In genomic region chr20:35286077-35286898, GRCh38 we compare ENCODE assay signal across 11 cellular contexts. TPM values are rescaled to one million over a fixed set of nuclear protein-coding genes. Genes with fewer than 3 reads are reported as not detected.
A peak's percentile ranks its signal among the peaks of the same experiment; 100 is the strongest.
DNase-seq lines count a peak whose midpoint lies in the region; ATAC-seq and TF ChIP-seq lines count a peak whose summit lies in the region.
"Had no signal": no experiment of that assay in that cellular context is flagged by ENCODE, and none has a peak within 500 bp of the region (broad histone marks: within the 10 kb centered on the region; RNA-seq: fewer than 3 reads in every experiment).

No MANE protein-coding gene starts in this region.

- POLR2A ChIA-PET in activated CD8-positive, alpha-beta T cell treated with anti-CD3 and anti-CD28 coated beads for 36 hours (lab: Charles Lee): interaction anchor here (0.6 to 1.2 kb wide), 3 partner anchors 13 to 675 kb away, joined by 3 read pairs; no protein-coding TSS in a partner anchor

- H3K4me3 Mint-ChIP-seq in activated T-cell treated with anti-CD3 and anti-CD28 coated beads, Interleukin-2, amount 50 U/mL, for 4 hours: peak overlapping the region; percentile 84
- peak overlapping the region; percentile 85 for H3K4me3 Mint-ChIP-seq in activated CD8-positive, alpha-beta T cell treated with anti-CD3 and anti-CD28 coated beads for 36 hours
- H3K4me3 Mint-ChIP-seq in stimulated activated memory B cell treated with anti-CD40 and anti-IgM and Interleukin-4, amounts not matched to agents 10 μg/mL and 1 μg/mL and 100 μg/mL, for 72 hours: peak overlapping the region; percentile 88

- peak overlapping the region; percentile 92 for H3K27ac Mint-ChIP-seq in activated CD8-positive, alpha-beta T cell treated with anti-CD3 and anti-CD28 coated beads for 36 hours
- H3K27ac Mint-ChIP-seq in stimulated activated memory B cell treated with anti-CD40 and anti-IgM and Interleukin-4, amounts not matched to agents 10 μg/mL and 1 μg/mL and 100 μg/mL, for 72 hours: peak overlapping the region; percentile 89

- peaks cover 4% of the 10 kb centered on the region for H3K36me3 Mint-ChIP-seq in activated T-cell treated with anti-CD3 and anti-CD28 coated beads, Interleukin-2, amount 50 U/mL, for 4 hours (ENCODE audit: insufficient read depth)
- H3K36me3 Mint-ChIP-seq in activated CD8-positive, alpha-beta T cell treated with anti-CD3 and anti-CD28 coated beads for 36 hours (ENCODE audit: low read depth): peaks cover 20% of the 10 kb centered on the region
- peaks cover 4% of the 10 kb centered on the region for H3K36me3 Mint-ChIP-seq in stimulated activated memory B cell treated with anti-CD40 and anti-IgM and Interleukin-4, amounts not matched to agents 10 μg/mL and 1 μg/mL and 100 μg/mL, for 72 hours

- H3K27me3 Mint-ChIP-seq in activated T-cell treated with anti-CD3 and anti-CD28 coated beads, Interleukin-2, amount 50 U/mL, for 4 hours (ENCODE audit: low read depth): no peaks in the 10 kb centered on the region
- H3K27me3 Mint-ChIP-seq in activated CD8-positive, alpha-beta T cell treated with anti-CD3 and anti-CD28 coated beads for 36 hours: no peaks in the 10 kb centered on the region
- no peaks in the 10 kb centered on the region for H3K27me3 Mint-ChIP-seq in stimulated activated memory B cell treated with anti-CD40 and anti-IgM and Interleukin-4, amounts not matched to agents 10 μg/mL and 1 μg/mL and 100 μg/mL, for 72 hours

- H3K4me1 Mint-ChIP-seq in activated T-cell treated with anti-CD3 and anti-CD28 coated beads, Interleukin-2, amount 50 U/mL, for 4 hours (ENCODE audit: low read depth): peaks cover 25% of the 10 kb centered on the region
- H3K4me1 Mint-ChIP-seq in activated CD8-positive, alpha-beta T cell treated with anti-CD3 and anti-CD28 coated beads for 36 hours (ENCODE audit: low read depth): peaks cover 30% of the 10 kb centered on the region
- peaks cover 24% of the 10 kb centered on the region for H3K4me1 Mint-ChIP-seq in stimulated activated memory B cell treated with anti-CD40 and anti-IgM and Interleukin-4, amounts not matched to agents 10 μg/mL and 1 μg/mL and 100 μg/mL, for 72 hours

- no peak for ATAC-seq in activated T-cell treated with anti-CD3 and anti-CD28 coated beads, Interleukin-2, amount 50 U/mL, for 4 hours
- ATAC-seq in activated CD8-positive, alpha-beta T cell treated with anti-CD3 and anti-CD28 coated beads for 36 hours: no peak
- peak; percentile 52 for ATAC-seq in left colon
- ATAC-seq in stimulated activated memory B cell treated with anti-CD40 and anti-IgM and Interleukin-4, amounts not matched to agents 10 μg/mL and 1 μg/mL and 100 μg/mL, for 72 hours: no peak
- no peak for ATAC-seq in GM18909 (IDR thresholded peaks at IDR 0.05; ENCODE audit: poor library complexity, unreplicated experiment)
- no peak for ATAC-seq in HG03439 (IDR thresholded peaks at IDR 0.05; ENCODE audit: unreplicated experiment)
- ATAC-seq: sciatic nerve had no signal

- no peaks in the 10 kb centered on the region for H3K9me3 Mint-ChIP-seq in activated T-cell treated with anti-CD3 and anti-CD28 coated beads, Interleukin-2, amount 50 U/mL, for 4 hours
- no peaks in the 10 kb centered on the region for H3K9me3 Mint-ChIP-seq in activated CD8-positive, alpha-beta T cell treated with anti-CD3 and anti-CD28 coated beads for 36 hours
- no peaks in the 10 kb centered on the region for H3K9me3 Mint-ChIP-seq in stimulated activated memory B cell treated with anti-CD40 and anti-IgM and Interleukin-4, amounts not matched to agents 10 μg/mL and 1 μg/mL and 100 μg/mL, for 72 hours

- intact Hi-C loops in activated CD8-positive, alpha-beta T cell treated with anti-CD3 and anti-CD28 coated beads for 36 hours (cut with micrococcal nuclease): no loop called here
- intact Hi-C loops in left colon (cut with DNase I, micrococcal nuclease): no loop called here

- CTCF ChIA-PET in activated CD8-positive, alpha-beta T cell treated with anti-CD3 and anti-CD28 coated beads for 36 hours (lab: Charles Lee): interaction anchor here (1.7 kb wide), 1 partner anchor 17 kb away, joined by 7 read pairs; no protein-coding TSS in a partner anchor

- no peak for TF ChIP-seq CTCF in activated CD8-positive, alpha-beta T cell treated with anti-CD3 and anti-CD28 coated beads for 36 hours (IDR thresholded peaks at IDR 0.05)

- no peak for DNase-seq in activated T-cell treated with anti-CD3 and anti-CD28 coated beads, Interleukin-2, amount 50 U/mL, for 4 hours
- DNase-seq in activated T-cell treated with anti-CD3 and anti-CD28 coated beads, Interleukin-2, amount 50 U/mL, for 48 hours: no peak
- no peak for DNase-seq in activated CD8-positive, alpha-beta T cell treated with anti-CD3 and anti-CD28 coated beads for 36 hours
- DNase-seq in left colon: no peak
- no peak for DNase-seq in AG08395 (ENCODE audit: low spot score)
- DNase-seq: hippocampal formation, tibial artery had no signal

RNA-seq across cellular contexts. Expression of gene EIF6, which starts 1.7 kb away (rescaled TPM):
- total RNA-seq in activated T-cell treated with anti-CD3 and anti-CD28 coated beads, Interleukin-2, amount 50 U/mL, for 4 hours: 100 to 1,000 TPM; 307 to 331 (median 310) TPM
- total RNA-seq in activated CD8-positive, alpha-beta T cell treated with anti-CD3 and anti-CD28 coated beads for 36 hours: 100 to 1,000 TPM; 132 to 144 TPM
- 100 to 1,000 TPM; 199 to 225 TPM for total RNA-seq in left colon

RNA-seq across cellular contexts. Expression of gene FAM83C, which starts 5.9 kb away (rescaled TPM):
- total RNA-seq in activated T-cell treated with anti-CD3 and anti-CD28 coated beads, Interleukin-2, amount 50 U/mL, for 4 hours: not detected
- not detected for total RNA-seq in activated CD8-positive, alpha-beta T cell treated with anti-CD3 and anti-CD28 coated beads for 36 hours
- total RNA-seq in left colon: under 1 TPM in 1 of 2 donors, not detected in 1; 0.20 TPM
- total RNA-seq: sciatic nerve had no signal

RNA-seq across cellular contexts. Expression of gene MMP24OS, which starts 8.4 kb away (rescaled TPM):
- 10 to 100 TPM; 22.4 to 23.1 (median 22.9) TPM for total RNA-seq in activated T-cell treated with anti-CD3 and anti-CD28 coated beads, Interleukin-2, amount 50 U/mL, for 4 hours
- total RNA-seq in activated CD8-positive, alpha-beta T cell treated with anti-CD3 and anti-CD28 coated beads for 36 hours: 10 to 100 TPM; 46.6 to 48.4 TPM
- 100 to 1,000 TPM; 109 to 140 TPM for total RNA-seq in left colon

RNA-seq across cellular contexts. Expression of gene MMP24, which starts 59.8 kb away (rescaled TPM):
- not detected for total RNA-seq in activated T-cell treated with anti-CD3 and anti-CD28 coated beads, Interleukin-2, amount 50 U/mL, for 4 hours
- total RNA-seq in activated CD8-positive, alpha-beta T cell treated with anti-CD3 and anti-CD28 coated beads for 36 hours: not detected
- total RNA-seq in left colon: under 1 TPM; 0.09 to 0.59 TPM
